8 cellular contexts compared by ENCODE assay signal in genomic region chr1:59432531-59433439, GRCh38.
DNase-seq lines count a peak whose midpoint lies in the region; ATAC-seq and TF ChIP-seq lines count a peak whose summit lies in the region.

No MANE protein-coding gene starts in this region.

- H3K9me3 ChIP-seq in mucosa of descending colon = no peaks in the 10 kb centered on the region

- DNase-seq in HT-29 (ENCODE audit: low spot score) = peak; percentile 36
- DNase-seq in mucosa of descending colon = no peak
- DNase-seq in NCI-H1092 (lab: John Stamatoyannopoulos, UW) = no peak
- no peak for DNase-seq in H4 (ENCODE audit: low spot score)
- DNase-seq in NOMO-1 treated with DMSO at 0.1 percent for 48 hours (lab: John Stamatoyannopoulos, UW; ENCODE audit: unreplicated experiment) = no peak
- DNase-seq in NCI-H1105 treated with DMSO at 0.1 percent for 48 hours (lab: John Stamatoyannopoulos, UW) = no peak

- H3K4me3 ChIP-seq in mucosa of descending colon = no peak overlapping the region

- no peak for TF ChIP-seq CTCF in mucosa of descending colon (IDR thresholded peaks at IDR 0.05)

- peaks cover 8% of the 10 kb centered on the region for H3K4me1 ChIP-seq in mucosa of descending colon (ENCODE audit: low read depth)

- intact Hi-C loops in mucosa of descending colon (cut with DNase I, micrococcal nuclease) = no loop called here

- ATAC-seq in GM18520 (IDR thresholded peaks at IDR 0.05; ENCODE audit: unreplicated experiment) (peak; percentile 96), GM21786 (IDR thresholded peaks at IDR 0.05; ENCODE audit: unreplicated experiment) (peak; percentile 96), mucosa of descending colon (peak; percentile 83)

- H3K36me3 ChIP-seq in mucosa of descending colon (ENCODE audit: low read depth) = no peaks in the 10 kb centered on the region
